In the genomic region with DNA sequence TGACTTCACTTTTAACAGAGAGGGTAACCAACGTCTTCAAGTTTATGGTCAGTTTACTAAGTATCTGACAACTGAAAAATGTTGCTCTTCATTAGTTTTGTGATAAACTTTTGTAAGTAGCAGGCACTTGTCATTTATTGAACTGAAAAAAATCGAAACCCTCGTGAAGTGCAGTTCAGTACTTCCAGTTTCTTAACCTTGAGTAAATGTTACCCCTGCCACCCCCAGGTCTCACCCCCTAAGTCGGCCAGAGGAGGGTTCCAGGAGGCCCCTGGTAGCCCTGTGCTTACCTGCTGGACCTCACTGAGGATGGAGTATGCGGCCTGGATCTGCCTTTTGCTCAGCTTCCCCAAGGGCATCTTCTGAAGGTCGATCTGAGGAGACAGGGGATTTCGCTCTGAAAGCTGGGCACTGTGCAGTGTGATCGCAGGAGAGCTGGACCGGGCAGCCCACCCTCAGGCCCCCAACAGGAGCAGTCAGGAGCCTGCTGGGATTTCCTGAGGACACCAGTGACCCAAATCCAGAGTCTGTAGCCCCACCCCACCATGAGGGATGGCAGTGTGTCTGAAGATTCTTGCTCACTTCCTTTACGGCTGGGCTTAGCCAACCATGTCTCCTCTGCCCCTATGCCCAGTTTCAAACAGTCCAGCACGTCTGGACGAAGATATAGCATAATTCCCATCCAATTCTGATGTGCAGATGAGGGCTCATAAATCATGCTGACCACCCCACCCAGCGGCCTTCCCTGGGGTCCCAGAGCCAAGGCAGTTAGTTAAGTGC, we compare ENCODE assay signal across 12 cellular contexts. TPM values are rescaled to one million over a fixed set of nuclear protein-coding genes. Genes with fewer than 3 reads are reported as not detected.
DNase-seq lines count a peak whose midpoint lies in the region; ATAC-seq and TF ChIP-seq lines count a peak whose summit lies in the region.
"Had no signal": no experiment of that assay in that cellular context is flagged by ENCODE, and none has a peak within 500 bp of the region (broad histone marks: within the 10 kb centered on the region; RNA-seq: fewer than 3 reads in every experiment).

No MANE protein-coding gene starts in this region.

- peaks cover 8% of the 10 kb centered on the region for H3K36me3 ChIP-seq in mucosa of descending colon (ENCODE audit: low read depth)

- intact Hi-C loops in mucosa of descending colon (cut with DNase I, micrococcal nuclease), result no loop called here

- no peaks in the 10 kb centered on the region for H3K9me3 ChIP-seq in mucosa of descending colon
- H3K9me3 ChIP-seq: right atrium auricular region had no signal

- no peak for TF ChIP-seq CTCF in mucosa of descending colon (IDR thresholded peaks at IDR 0.05)

- ATAC-seq in GM18861 (IDR thresholded peaks at IDR 0.05; ENCODE audit: unreplicated experiment), result peak; percentile 66
- peak; percentile 73 for ATAC-seq in GM21381 (IDR thresholded peaks at IDR 0.05; ENCODE audit: unreplicated experiment)
- peak; percentile 79 for ATAC-seq in HG03108 (IDR thresholded peaks at IDR 0.05; ENCODE audit: unreplicated experiment)
- ATAC-seq in mucosa of descending colon, result peak; percentile 42

- DNase-seq in mucosa of descending colon, result no peak
- no peak for DNase-seq in NCI-H524 (lab: John Stamatoyannopoulos, UW)
- DNase-seq in HPDE6-E6E7 (ENCODE audit: extremely low spot score), result no peak
- no peak for DNase-seq in activated CD4-positive, alpha-beta T cell treated with anti-CD3 and anti-CD28 coated beads for 4 hours
- DNase-seq: activated CD4-positive, alpha-beta memory T cell treated with anti-CD3 and anti-CD28 coated beads, Interleukin-2, amount 10 ng/mL, durations not matched to agents 7 days and 5 days; effector CD4-positive, alpha-beta T cell; hippocampal formation; NCI-H526 had no signal

- H3K4me3 ChIP-seq in mucosa of descending colon, result no peak overlapping the region
- H3K4me3 ChIP-seq: right atrium auricular region had no signal

- H3K4me1 ChIP-seq in mucosa of descending colon (ENCODE audit: low read depth), result no peaks in the 10 kb centered on the region

RNA-seq across cellular contexts. Expression of a gene that starts 37.6 kb away (rescaled TPM):
- 10 to 100 TPM; 35.8 to 81.2 (median 63.2) TPM for total RNA-seq in mucosa of descending colon
